10 cellular contexts compared by ENCODE assay signal in the genomic region with DNA sequence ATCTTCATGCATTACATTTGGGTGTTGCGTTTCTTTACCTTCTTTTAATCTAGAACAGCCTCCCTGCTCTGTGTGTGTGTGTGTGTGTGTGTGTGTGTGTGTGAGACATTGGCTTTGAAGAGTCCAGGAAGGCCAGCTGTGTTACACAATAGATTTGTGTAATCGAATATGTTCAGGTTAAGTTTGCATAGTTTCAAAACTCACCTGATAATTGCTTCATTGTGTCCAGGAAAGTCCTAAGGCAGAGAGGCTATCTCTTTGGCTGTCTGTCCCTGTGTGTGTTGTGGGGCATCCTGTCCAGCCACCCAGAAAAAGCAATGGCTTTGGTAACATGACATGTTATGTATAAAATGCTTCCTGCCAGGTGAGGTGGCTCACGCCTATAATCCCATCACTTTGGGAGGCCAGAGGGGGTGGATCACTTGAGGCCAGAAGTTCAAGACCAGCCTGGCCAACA. TPM values are rescaled to one million over a fixed set of nuclear protein-coding genes. Genes with fewer than 3 reads are reported as not detected.
DNase-seq lines count a peak whose midpoint lies in the region; ATAC-seq and TF ChIP-seq lines count a peak whose summit lies in the region.
"Had no signal": no experiment of that assay in that cellular context is flagged by ENCODE, and none has a peak within 500 bp of the region (broad histone marks: within the 10 kb centered on the region; RNA-seq: fewer than 3 reads in every experiment).

No MANE protein-coding gene starts in this region.

- H3K4me3 Mint-ChIP-seq in CD4-positive, alpha-beta T cell, result no peak overlapping the region
- H3K4me3 Mint-ChIP-seq in activated naive CD8-positive, alpha-beta T cell, result peak overlapping the region; percentile 51
- H3K4me3 Mint-ChIP-seq in naive B cell, result peak overlapping the region in 1 of 8 donors; percentile 75

- no peak for TF ChIP-seq CTCF in CD4-positive, alpha-beta T cell (IDR thresholded peaks at IDR 0.05)

- intact Hi-C loops in CD4-positive, alpha-beta T cell (cut with DNase I, micrococcal nuclease), result no loop called here

- no peaks in the 10 kb centered on the region for H3K36me3 Mint-ChIP-seq in CD4-positive, alpha-beta T cell (ENCODE audit: low read depth)
- no peaks in the 10 kb centered on the region for H3K36me3 Mint-ChIP-seq in activated naive CD8-positive, alpha-beta T cell
- peaks cover 0 to 7% of the 10 kb centered on the region in 2 donors for H3K36me3 Mint-ChIP-seq in naive B cell

- H3K27ac Mint-ChIP-seq in CD4-positive, alpha-beta T cell, result peak overlapping the region; percentile 70
- peak overlapping the region; percentile 91 for H3K27ac Mint-ChIP-seq in activated naive CD8-positive, alpha-beta T cell
- peak overlapping the region in 5 of 6 donors; percentile 81 to 94 (median 84) for H3K27ac Mint-ChIP-seq in naive B cell

- ATAC-seq in CD4-positive, alpha-beta T cell (ENCODE audit: poor library complexity), result no peak
- ATAC-seq in HG03354 (IDR thresholded peaks at IDR 0.05; ENCODE audit: poor library complexity, severe bottlenecking, unreplicated experiment) (peak; percentile 2), naive B cell (ENCODE audit: low read depth in 2 of 2) (peak in 1 of 2 donors; percentile 9), HG03039 (IDR thresholded peaks at IDR 0.05; ENCODE audit: unreplicated experiment) (no peak), GM21528 (IDR thresholded peaks at IDR 0.05; ENCODE audit: low FRiP score, unreplicated experiment) (no peak)

- H3K4me1 Mint-ChIP-seq in CD4-positive, alpha-beta T cell (ENCODE audit: low read depth), result peaks cover 65% of the 10 kb centered on the region
- H3K4me1 Mint-ChIP-seq in activated naive CD8-positive, alpha-beta T cell (ENCODE audit: low read depth), result peaks cover 52% of the 10 kb centered on the region
- peaks cover 55 to 62% (median 61%) of the 10 kb centered on the region in 3 donors for H3K4me1 Mint-ChIP-seq in naive B cell

- no peak overlapping the region for H3K27ac ChIP-seq in CD4-positive, alpha-beta T cell (ENCODE audit: low read depth, low read length)

- no peaks in the 10 kb centered on the region for H3K9me3 Mint-ChIP-seq in CD4-positive, alpha-beta T cell
- H3K9me3 Mint-ChIP-seq in activated naive CD8-positive, alpha-beta T cell (ENCODE audit: low read depth), result no peaks in the 10 kb centered on the region
- no peaks in the 10 kb centered on the region for H3K9me3 Mint-ChIP-seq in naive B cell

- no peaks in the 10 kb centered on the region for H3K9me3 ChIP-seq in CD4-positive, alpha-beta T cell (ENCODE audit: control insufficient read depth, low read length)

- H3K27me3 ChIP-seq in CD4-positive, alpha-beta T cell (ENCODE audit: control insufficient read depth, insufficient read depth, low read length), result no peaks in the 10 kb centered on the region

- no peaks in the 10 kb centered on the region for H3K27me3 Mint-ChIP-seq in CD4-positive, alpha-beta T cell
- no peaks in the 10 kb centered on the region for H3K27me3 Mint-ChIP-seq in activated naive CD8-positive, alpha-beta T cell
- peaks cover 0 to 4% (median 0%) of the 10 kb centered on the region in 3 donors for H3K27me3 Mint-ChIP-seq in naive B cell

- DNase-seq in CD4-positive, alpha-beta T cell, result no peak
- DNase-seq in naive B cell, result no peak
- no peak for DNase-seq in stimulated activated CD4-positive, alpha-beta T cell treated with anti-CD3 and anti-CD28 coated beads, Interleukin-4, amount 100 ng/mL, for 24 hours
- DNase-seq in T1000 (lab: John Stamatoyannopoulos, UW), result no peak
- DNase-seq: effector CD8-positive, alpha-beta T cell; NCI-H446 had no signal

- CTCF ChIA-PET in CD4-positive, alpha-beta T cell (lab: Charles Lee), result no interaction called here

- POLR2A ChIA-PET in CD4-positive, alpha-beta T cell (lab: Charles Lee), result no interaction called here

RNA-seq across cellular contexts. Expression of a gene that starts 37.5 kb away (rescaled TPM):
- total RNA-seq in CD4-positive, alpha-beta T cell, result 1 to 10 TPM; 6.5 to 7.7 TPM
- polyA plus RNA-seq in naive B cell (ENCODE audit: low read depth in 6 of 6), result 1 to 10 TPM in 5 of 6 donors, under 1 TPM in 1; 0.64 to 2.4 (median 2.0) TPM
